ENCODE assay signal across 26 cellular contexts in the genomic region with DNA sequence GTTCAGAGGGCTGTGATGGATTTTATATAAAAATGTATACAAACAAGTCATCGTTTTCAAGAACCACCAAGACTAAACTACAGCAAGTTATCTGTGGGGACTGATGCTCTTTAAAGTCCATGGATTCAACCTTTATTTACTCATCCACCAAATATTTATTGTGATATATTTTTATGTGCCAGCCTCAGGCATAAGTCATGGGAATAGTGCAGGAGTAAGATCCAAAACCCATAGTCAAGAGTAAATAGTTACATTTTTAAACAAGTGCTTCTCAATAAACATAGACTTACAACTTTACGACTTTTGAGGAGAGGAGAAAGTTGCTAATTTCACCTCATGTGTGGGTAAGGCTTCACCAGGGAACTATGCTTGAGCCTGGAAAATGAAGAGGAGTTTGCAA.
"Had no signal": no experiment of that assay in that cellular context is flagged by ENCODE, and none has a peak within 500 bp of the region (broad histone marks: within the 10 kb centered on the region; RNA-seq: fewer than 3 reads in every experiment).

No MANE protein-coding gene starts in this region.

- DNase-seq: activated B cell treated with CpG ODN at 0.5 μM for 24 hours; activated CD4-positive, alpha-beta T cell treated with anti-CD3 and anti-CD28 coated beads for 48 hours; activated CD4-positive, alpha-beta T cell treated with anti-CD3 and anti-CD28 coated beads, Interleukin-2, amount 50 U/mL, for 1 hour; activated CD4-positive, alpha-beta T cell treated with anti-CD3 and anti-CD28 coated beads, Interleukin-2, amount 50 U/mL, for 48 hours; activated CD8-positive, alpha-beta memory T cell treated with anti-CD3 and anti-CD28 coated beads for 24 hours; activated CD8-positive, alpha-beta T cell treated with anti-CD3 and anti-CD28 coated beads for 36 hours; activated effector memory CD4-positive, alpha-beta T cell treated with Interleukin-2 at 50 U/mL for 16 hours; activated gamma-delta T cell treated with Interleukin-2 at 50 U/mL for 16 hours; activated naive CD4-positive, alpha-beta T cell treated with anti-CD3 and anti-CD28 coated beads, Interleukin-2, amount 50 U/mL, for 16 hours; activated naive CD4-positive, alpha-beta T cell treated with Interleukin-2 at 50 U/mL for 16 hours; activated T-cell treated with anti-CD3 and anti-CD28 coated beads, Interleukin-2, amount 50 U/mL, for 4 hours; amniotic stem cell; anterior cingulate cortex; caudate nucleus; cortex of kidney; dermis blood vessel endothelial cell; effector CD4-positive, alpha-beta T cell; effector memory CD8-positive, alpha-beta T cell; erythroblast; foreskin melanocyte; heart right ventricle; T1000; WERI-Rb-1 had no signal

- H3K4me3 ChIP-seq: esophagus muscularis mucosa, gastroesophageal sphincter, heart right ventricle, hepatocyte had no signal
